Comparison of ENCODE assay signal across 21 cellular contexts in the genomic region with DNA sequence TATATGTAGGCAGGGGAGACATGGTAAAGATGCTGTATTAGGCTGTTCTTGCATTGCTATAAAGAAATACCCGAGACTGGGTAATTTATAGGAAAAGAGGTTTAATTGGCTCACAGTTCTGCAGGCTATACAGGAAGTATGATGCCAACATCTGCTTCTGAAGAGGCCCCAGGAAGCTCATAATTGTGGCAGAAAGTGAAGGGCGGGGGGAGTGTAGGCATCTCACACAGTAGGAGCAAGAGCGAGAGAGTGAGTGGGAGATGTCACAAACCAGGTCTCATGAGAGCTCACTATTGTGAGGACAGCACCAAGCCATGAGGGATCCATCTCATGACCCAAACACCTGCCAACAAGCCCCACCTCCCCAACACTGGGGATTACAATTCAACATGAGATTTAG. TPM values are rescaled to one million over a fixed set of nuclear protein-coding genes. Genes with fewer than 3 reads are reported as not detected.
DNase-seq lines count a peak whose midpoint lies in the region; ATAC-seq and TF ChIP-seq lines count a peak whose summit lies in the region.
"Had no signal": no experiment of that assay in that cellular context is flagged by ENCODE, and none has a peak within 500 bp of the region (broad histone marks: within the 10 kb centered on the region; RNA-seq: fewer than 3 reads in every experiment).

No MANE protein-coding gene starts in this region.

- peaks cover 4% of the 10 kb centered on the region for H3K9me3 Mint-ChIP-seq in activated naive CD4-positive, alpha-beta T cell treated with anti-CD3 and anti-CD28 coated beads for 36 hours
- peaks cover 4% of the 10 kb centered on the region for H3K9me3 Mint-ChIP-seq in activated T-helper 17 cell treated with anti-CD3 and anti-CD28 coated beads, Interleukin-2, amount 50 U/mL, for 72 hours
- H3K9me3 Mint-ChIP-seq in stimulated activated memory B cell treated with anti-CD40 and anti-IgM and Interleukin-4, amounts not matched to agents 10 μg/mL and 1 μg/mL and 100 μg/mL, for 72 hours: peaks cover 9% of the 10 kb centered on the region

- H3K27ac Mint-ChIP-seq in activated naive CD4-positive, alpha-beta T cell treated with anti-CD3 and anti-CD28 coated beads for 36 hours: no peak overlapping the region
- H3K27ac Mint-ChIP-seq in activated T-helper 17 cell treated with anti-CD3 and anti-CD28 coated beads, Interleukin-2, amount 50 U/mL, for 72 hours: peak overlapping the region; percentile 9
- peak overlapping the region; percentile 27 for H3K27ac Mint-ChIP-seq in stimulated activated memory B cell treated with anti-CD40 and anti-IgM and Interleukin-4, amounts not matched to agents 10 μg/mL and 1 μg/mL and 100 μg/mL, for 72 hours
- H3K27ac Mint-ChIP-seq: HFFc6 had no signal

- in situ Hi-C loops in HAP-1 (cut with MboI; ENCODE audit: low sequenced_read_pairs): no loop called here

- no peaks in the 10 kb centered on the region for H3K27me3 Mint-ChIP-seq in activated naive CD4-positive, alpha-beta T cell treated with anti-CD3 and anti-CD28 coated beads for 36 hours (ENCODE audit: low read depth)
- no peaks in the 10 kb centered on the region for H3K27me3 Mint-ChIP-seq in activated T-helper 17 cell treated with anti-CD3 and anti-CD28 coated beads, Interleukin-2, amount 50 U/mL, for 72 hours
- H3K27me3 Mint-ChIP-seq in stimulated activated memory B cell treated with anti-CD40 and anti-IgM and Interleukin-4, amounts not matched to agents 10 μg/mL and 1 μg/mL and 100 μg/mL, for 72 hours: no peaks in the 10 kb centered on the region

- no peak overlapping the region for H3K27ac ChIP-seq in HEK293 (ENCODE audit: extremely low read depth, low read depth, low read length)
- H3K27ac ChIP-seq: KMS-11, left ventricle myocardium inferior, tibial nerve, WERI-Rb-1 had no signal

- peaks cover 2% of the 10 kb centered on the region for H3K36me3 Mint-ChIP-seq in activated naive CD4-positive, alpha-beta T cell treated with anti-CD3 and anti-CD28 coated beads for 36 hours (ENCODE audit: low read depth)
- H3K36me3 Mint-ChIP-seq in activated T-helper 17 cell treated with anti-CD3 and anti-CD28 coated beads, Interleukin-2, amount 50 U/mL, for 72 hours (ENCODE audit: low read depth): no peaks in the 10 kb centered on the region
- peaks cover 16% of the 10 kb centered on the region for H3K36me3 Mint-ChIP-seq in stimulated activated memory B cell treated with anti-CD40 and anti-IgM and Interleukin-4, amounts not matched to agents 10 μg/mL and 1 μg/mL and 100 μg/mL, for 72 hours

- intact Hi-C loops in activated naive CD4-positive, alpha-beta T cell treated with anti-CD3 and anti-CD28 coated beads for 36 hours (cut with micrococcal nuclease): no loop called here

- TF ChIP-seq CTCF in HEK293 (tag by site-specific recombination; IDR thresholded peaks at IDR 0.05): no peak

- H3K9me3 ChIP-seq in HEK293 (ENCODE audit: control insufficient read depth, insufficient read depth, low read depth, low read length) (no peaks in the 10 kb centered on the region), HAP-1 (peaks cover 2% of the 10 kb centered on the region; the same call in 1 of the 2 replicates)

- H3K4me3 Mint-ChIP-seq in activated naive CD4-positive, alpha-beta T cell treated with anti-CD3 and anti-CD28 coated beads for 36 hours: no peak overlapping the region
- H3K4me3 Mint-ChIP-seq in activated T-helper 17 cell treated with anti-CD3 and anti-CD28 coated beads, Interleukin-2, amount 50 U/mL, for 72 hours: peak overlapping the region; percentile 1
- H3K4me3 Mint-ChIP-seq in stimulated activated memory B cell treated with anti-CD40 and anti-IgM and Interleukin-4, amounts not matched to agents 10 μg/mL and 1 μg/mL and 100 μg/mL, for 72 hours: no peak overlapping the region
- H3K4me3 Mint-ChIP-seq: HFFc6 had no signal

- POLR2A ChIA-PET in HEK293 (lab: Yijun Ruan, JAX): no interaction called here

- DNase-seq in activated naive CD4-positive, alpha-beta T cell treated with anti-CD3 and anti-CD28 coated beads for 36 hours: peak; percentile 34
- DNase-seq in activated naive CD4-positive, alpha-beta T cell (lab: John Stamatoyannopoulos, UW): no peak
- DNase-seq in HAP-1 (ENCODE audit: low spot score in 2 of 2) (no peak), amniotic stem cell (lab: John Stamatoyannopoulos, UW) (no peak)
- DNase-seq: activated CD4-positive, alpha-beta T cell treated with anti-CD3 and anti-CD28 coated beads, Interleukin-2, amount 50 U/mL, for 1 hour; activated CD8-positive, alpha-beta memory T cell treated with anti-CD3 and anti-CD28 coated beads, Interleukin-2, amount 50 U/mL, for 48 hours; activated gamma-delta T cell; amygdala; glutamatergic neuron; HFFc6; islet precursor cell; left ventricle myocardium inferior; NCI-H1436 treated with DMSO at 0.1 percent for 48 hours; NCI-H2107; NCI-H446; WERI-Rb-1 had no signal

- H3K4me1 Mint-ChIP-seq in activated naive CD4-positive, alpha-beta T cell treated with anti-CD3 and anti-CD28 coated beads for 36 hours (ENCODE audit: low read depth): peaks cover 54% of the 10 kb centered on the region
- peaks cover 32% of the 10 kb centered on the region for H3K4me1 Mint-ChIP-seq in activated T-helper 17 cell treated with anti-CD3 and anti-CD28 coated beads, Interleukin-2, amount 50 U/mL, for 72 hours
- H3K4me1 Mint-ChIP-seq in stimulated activated memory B cell treated with anti-CD40 and anti-IgM and Interleukin-4, amounts not matched to agents 10 μg/mL and 1 μg/mL and 100 μg/mL, for 72 hours: peaks cover 62% of the 10 kb centered on the region

- CTCF ChIA-PET in activated naive CD4-positive, alpha-beta T cell treated with anti-CD3 and anti-CD28 coated beads for 36 hours (lab: Charles Lee): no interaction called here
- CTCF ChIA-PET in HEK293 (lab: Yijun Ruan, JAX): interaction anchor here (0.7 kb wide), 1 partner anchor 10 kb away, joined by 3 read pairs; no protein-coding TSS in a partner anchor

- H3K27me3 ChIP-seq in HAP-1 (ENCODE audit: low read depth): no peaks in the 10 kb centered on the region
- H3K27me3 ChIP-seq: tibial nerve had no signal

- H3K4me1 ChIP-seq in HEK293 (ENCODE audit: control insufficient read depth, insufficient read depth, low read length) (peaks cover 8% of the 10 kb centered on the region; the same call in 1 of the 2 replicates), HAP-1 (peaks cover 24% of the 10 kb centered on the region)

- H3K36me3 ChIP-seq in HEK293 (ENCODE audit: control insufficient read depth in 2 of 2, insufficient read depth in 1 of 2, low read length in 2 of 2): no peaks in the 10 kb centered on the region
- no peaks in the 10 kb centered on the region for H3K36me3 ChIP-seq in HAP-1 (replicated peaks)
- H3K36me3 ChIP-seq: left ventricle myocardium inferior, tibial nerve, WERI-Rb-1 had no signal

- H3K4me3 ChIP-seq in HEK293 (ENCODE audit: low read depth, low read length) (no peak overlapping the region), HAP-1 (no peak overlapping the region)
- H3K4me3 ChIP-seq: left ventricle myocardium inferior, tibial nerve had no signal

- peak; percentile 66 for ATAC-seq in activated T-helper 17 cell treated with anti-CD3 and anti-CD28 coated beads, Interleukin-2, amount 50 U/mL, for 72 hours (replicated peaks)
- ATAC-seq in stimulated activated memory B cell treated with anti-CD40 and anti-IgM and Interleukin-4, amounts not matched to agents 10 μg/mL and 1 μg/mL and 100 μg/mL, for 72 hours: no peak

TF ChIP-seq in HEK293, 187 proteins besides CTCF, POLR2A, EP300 and RAD21:
- TF ChIP-seq EGR2 (tag by site-specific recombination; IDR thresholded peaks at IDR 0.05; ENCODE audit: low read depth) (no peak), OSR2 (tag by site-specific recombination; IDR thresholded peaks at IDR 0.05) (peak; percentile 55; the same call in 1 of the 2 replicates), ZFHX2 (tag by site-specific recombination; conservative IDR thresholded peaks at IDR 0.05) (0 out of 2 replicates have a peak, but pooled peaks have one; percentile 24)
TF ChIP-seq in HEK293: peak in this region for 2.

RNA-seq across cellular contexts. Expression of gene MAN1A2, which starts 21.1 kb away (rescaled TPM):
- total RNA-seq in activated naive CD4-positive, alpha-beta T cell treated with anti-CD3 and anti-CD28 coated beads for 36 hours: 10 to 100 TPM; 14.6 to 17.4 TPM
- 10 to 100 TPM; 26.1 to 26.5 TPM for total RNA-seq in activated T-helper 17 cell treated with anti-CD3 and anti-CD28 coated beads, Interleukin-2, amount 50 U/mL, for 72 hours
